In genomic region chr3:46717447-46718231, GRCh38 we compare ENCODE assay signal across 11 cellular contexts. TPM values are rescaled to one million over a fixed set of nuclear protein-coding genes. Genes with fewer than 3 reads are reported as not detected.
DNase-seq lines count a peak whose midpoint lies in the region; ATAC-seq and TF ChIP-seq lines count a peak whose summit lies in the region.
"Had no signal": no experiment of that assay in that cellular context is flagged by ENCODE, and none has a peak within 500 bp of the region (broad histone marks: within the 10 kb centered on the region; RNA-seq: fewer than 3 reads in every experiment).

A gene with protein sequence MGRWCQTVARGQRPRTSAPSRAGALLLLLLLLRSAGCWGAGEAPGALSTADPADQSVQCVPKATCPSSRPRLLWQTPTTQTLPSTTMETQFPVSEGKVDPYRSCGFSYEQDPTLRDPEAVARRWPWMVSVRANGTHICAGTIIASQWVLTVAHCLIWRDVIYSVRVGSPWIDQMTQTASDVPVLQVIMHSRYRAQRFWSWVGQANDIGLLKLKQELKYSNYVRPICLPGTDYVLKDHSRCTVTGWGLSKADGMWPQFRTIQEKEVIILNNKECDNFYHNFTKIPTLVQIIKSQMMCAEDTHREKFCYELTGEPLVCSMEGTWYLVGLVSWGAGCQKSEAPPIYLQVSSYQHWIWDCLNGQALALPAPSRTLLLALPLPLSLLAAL (minus strand): TSS chr3:46717869. CDS start chr3:46717824, 45 bp downstream.

- H3K27ac ChIP-seq in right atrium auricular region (no peak within 1 kb of the TSS), upper lobe of left lung (no peak within 1 kb of the TSS)

- peaks cover 6% of the 10 kb centered on the region for H3K9me3 Mint-ChIP-seq in WTC11

- DNase-seq in Right ventricle myocardium superior (peak; percentile 32), right atrium auricular region (ENCODE audit: low spot score) (no peak), WTC11 (ENCODE audit: low spot score) (peak; percentile 86), kidney epithelial cell (ENCODE audit: low read depth) (no peak), upper lobe of left lung (peak; percentile 19 to 86), NCI-H2196 (lab: John Stamatoyannopoulos, UW; ENCODE audit: unreplicated experiment) (no peak), cerebellum (ENCODE audit: low spot score) (no peak)
- DNase-seq: COR-L47, dermis blood vessel endothelial cell had no signal

- H3K27me3 ChIP-seq in right atrium auricular region: no peaks in the 10 kb centered on the region
- H3K27me3 ChIP-seq in kidney epithelial cell (ENCODE audit: control insufficient read depth, insufficient read depth, low read length): peaks cover 24% of the 10 kb centered on the region
- H3K27me3 ChIP-seq in upper lobe of left lung: peaks cover 0 to 9% (median 0%) of the 10 kb centered on the region in 4 donors

- H3K4me1 ChIP-seq in right atrium auricular region (no peaks in the 10 kb centered on the region), upper lobe of left lung (peaks cover 0 to 5% (median 0%) of the 10 kb centered on the region in 4 donors)

- 57 to 67% methylated on average over 42 to 50 of the region's 61 CpGs for WGBS in upper lobe of left lung, 2 donors

- H3K9me3 ChIP-seq in right atrium auricular region (no peaks in the 10 kb centered on the region), upper lobe of left lung (no peaks in the 10 kb centered on the region)

- no peaks in the 10 kb centered on the region for H3K4me1 Mint-ChIP-seq in WTC11

- POLR2A ChIA-PET in WTC11 (lab: Charles Lee): no interaction called here

- H3K27me3 Mint-ChIP-seq in WTC11 (ENCODE audit: low read depth): no peaks in the 10 kb centered on the region

- CTCF ChIA-PET in WTC11 (lab: Charles Lee): interaction anchor here (0.5 to 1.8 kb wide), 48 partner anchors 9 to 395 kb away, joined by 3 to 15 read pairs (median 4); partner anchors contain the start of genes ALS2CL, LTF and RTP3

- ATAC-seq in Right ventricle myocardium superior (ENCODE audit: poor library complexity): no peak
- ATAC-seq in WTC11: peak; percentile 94
- peak in 1 of 2 donors; percentile 17 for ATAC-seq in upper lobe of left lung (ENCODE audit: low FRiP score in 2 of 2)
- ATAC-seq in GM18868 (IDR thresholded peaks at IDR 0.05; ENCODE audit: unreplicated experiment): no peak

- intact Hi-C loops in Right ventricle myocardium superior (cut with DNase I): no loop called here

- no peaks in the 10 kb centered on the region for H3K36me3 Mint-ChIP-seq in WTC11

- no peaks in the 10 kb centered on the region for H3K36me3 ChIP-seq in right atrium auricular region
- no peaks in the 10 kb centered on the region for H3K36me3 ChIP-seq in kidney epithelial cell (ENCODE audit: control insufficient read depth, insufficient read depth, low read length)
- no peaks in the 10 kb centered on the region for H3K36me3 ChIP-seq in upper lobe of left lung

- TF ChIP-seq POLR2A in upper lobe of left lung (IDR thresholded peaks at IDR 0.05): no peak

- no peak for TF ChIP-seq EP300 in upper lobe of left lung (IDR thresholded peaks at IDR 0.05)

- H3K4me3 ChIP-seq in right atrium auricular region (no peak within 1 kb of the TSS), kidney epithelial cell (ENCODE audit: low read depth, low read length) (no peak within 1 kb of the TSS), upper lobe of left lung (no peak within 1 kb of the TSS)

- no peak within 1 kb of the TSS for H3K4me3 Mint-ChIP-seq in WTC11

- TF ChIP-seq CTCF in right atrium auricular region (IDR thresholded peaks at IDR 0.05): peak in 1 of 2 donors; percentile 44
- TF ChIP-seq CTCF in WTC11 (IDR thresholded peaks at IDR 0.05): peak; percentile 94
- TF ChIP-seq CTCF in kidney epithelial cell (IDR thresholded peaks at IDR 0.05; ENCODE audit: insufficient read depth, low read length, poor library complexity, severe bottlenecking): peak; percentile 58
- peak in 4 of 6 experiments; percentile 11 to 44 (median 27) for TF ChIP-seq CTCF in upper lobe of left lung (IDR thresholded peaks at IDR 0.05)

- H3K27ac Mint-ChIP-seq in WTC11: no peak within 1 kb of the TSS

TF ChIP-seq in WTC11, 78 proteins besides CTCF, POLR2A, EP300 and RAD21:
- TF ChIP-seq ZBTB43 (CRISPR knock-in tag; IDR thresholded peaks at IDR 0.05): no peak
- TF ChIP-seq, protein P1, sequence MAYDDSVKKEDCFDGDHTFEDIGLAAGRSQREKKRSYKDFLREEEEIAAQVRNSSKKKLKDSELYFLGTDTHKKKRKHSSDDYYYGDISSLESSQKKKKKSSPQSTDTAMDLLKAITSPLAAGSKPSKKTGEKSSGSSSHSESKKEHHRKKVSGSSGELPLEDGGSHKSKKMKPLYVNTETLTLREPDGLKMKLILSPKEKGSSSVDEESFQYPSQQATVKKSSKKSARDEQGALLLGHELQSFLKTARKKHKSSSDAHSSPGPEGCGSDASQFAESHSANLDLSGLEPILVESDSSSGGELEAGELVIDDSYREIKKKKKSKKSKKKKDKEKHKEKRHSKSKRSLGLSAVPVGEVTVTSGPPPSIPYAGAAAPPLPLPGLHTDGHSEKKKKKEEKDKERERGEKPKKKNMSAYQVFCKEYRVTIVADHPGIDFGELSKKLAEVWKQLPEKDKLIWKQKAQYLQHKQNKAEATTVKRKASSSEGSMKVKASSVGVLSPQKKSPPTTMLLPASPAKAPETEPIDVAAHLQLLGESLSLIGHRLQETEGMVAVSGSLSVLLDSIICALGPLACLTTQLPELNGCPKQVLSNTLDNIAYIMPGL (CRISPR knock-in tag; IDR thresholded peaks at IDR 0.05): peak; percentile 86; the same call in 1 of the 2 replicates
- TF ChIP-seq, protein P2, sequence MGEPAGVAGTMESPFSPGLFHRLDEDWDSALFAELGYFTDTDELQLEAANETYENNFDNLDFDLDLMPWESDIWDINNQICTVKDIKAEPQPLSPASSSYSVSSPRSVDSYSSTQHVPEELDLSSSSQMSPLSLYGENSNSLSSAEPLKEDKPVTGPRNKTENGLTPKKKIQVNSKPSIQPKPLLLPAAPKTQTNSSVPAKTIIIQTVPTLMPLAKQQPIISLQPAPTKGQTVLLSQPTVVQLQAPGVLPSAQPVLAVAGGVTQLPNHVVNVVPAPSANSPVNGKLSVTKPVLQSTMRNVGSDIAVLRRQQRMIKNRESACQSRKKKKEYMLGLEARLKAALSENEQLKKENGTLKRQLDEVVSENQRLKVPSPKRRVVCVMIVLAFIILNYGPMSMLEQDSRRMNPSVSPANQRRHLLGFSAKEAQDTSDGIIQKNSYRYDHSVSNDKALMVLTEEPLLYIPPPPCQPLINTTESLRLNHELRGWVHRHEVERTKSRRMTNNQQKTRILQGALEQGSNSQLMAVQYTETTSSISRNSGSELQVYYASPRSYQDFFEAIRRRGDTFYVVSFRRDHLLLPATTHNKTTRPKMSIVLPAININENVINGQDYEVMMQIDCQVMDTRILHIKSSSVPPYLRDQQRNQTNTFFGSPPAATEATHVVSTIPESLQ (CRISPR knock-in tag; IDR thresholded peaks at IDR 0.05): no peak
- no peak for TF ChIP-seq ZSCAN18 (CRISPR knock-in tag; IDR thresholded peaks at IDR 0.05)
- no peak for TF ChIP-seq TEAD1 (CRISPR knock-in tag; IDR thresholded peaks at IDR 0.05)

RNA-seq across cellular contexts. Expression of the gene that starts here (rescaled TPM):
- total RNA-seq in Right ventricle myocardium superior (0.16 TPM), right atrium auricular region (under 1 TPM in 1 of 2 donors, not detected in 1; 0.12 TPM), WTC11 (2021) (0.70 to 1.4 TPM (median 1.2 TPM) in 3 replicates), kidney epithelial cell (0.07 and 0.29 TPM in 2 replicates), upper lobe of left lung (1 to 10 TPM in 1 of 6 donors, under 1 TPM in 5; 0.10 to 4.2 (median 0.40) TPM), cerebellum (0.45 TPM)
- total RNA-seq: dermis blood vessel endothelial cell, lung microvascular endothelial cell had no signal

Comparison
In these comparisons a context has a peak if more than half of its experiments do, and no peak if none do; other contexts are left out.
1. Peak in DNase-seq in Right ventricle myocardium superior; RNA of the gene not detected or under 1 TPM.
2. DNase-seq: peak in WTC11 (single experiment) and upper lobe of left lung (2 of 2); none in right atrium auricular region (single experiment), kidney epithelial cell (single experiment), NCI-H2196 (single experiment) and cerebellum (single experiment).